Comparison of ENCODE assay signal across 15 cellular contexts in genomic region chr11:60852639-60853468, GRCh38. TPM values are rescaled to one million over a fixed set of nuclear protein-coding genes. Genes with fewer than 3 reads are reported as not detected.
DNase-seq lines count a peak whose midpoint lies in the region; ATAC-seq and TF ChIP-seq lines count a peak whose summit lies in the region.
"Had no signal": no experiment of that assay in that cellular context is flagged by ENCODE, and none has a peak within 500 bp of the region (broad histone marks: within the 10 kb centered on the region; RNA-seq: fewer than 3 reads in every experiment).

No MANE protein-coding gene starts in this region.

- H3K36me3 ChIP-seq in ES-I3 (ENCODE audit: insufficient read depth, low read length), result peaks cover 5% of the 10 kb centered on the region; the same call in 1 of the 2 replicates
- peaks cover 20% of the 10 kb centered on the region for H3K36me3 ChIP-seq in ectodermal cell (ENCODE audit: control insufficient read depth, insufficient read depth, low read length)
- H3K36me3 ChIP-seq in mucosa of rectum (ENCODE audit: control insufficient read depth in 2 of 2, insufficient read depth in 2 of 2, low read length in 2 of 2), result peaks cover 18 to 30% of the 10 kb centered on the region in 2 donors

- H3K9me3 ChIP-seq in ES-I3 (ENCODE audit: control insufficient read depth, insufficient read depth, low read length), result no peaks in the 10 kb centered on the region
- H3K9me3 ChIP-seq in ectodermal cell (ENCODE audit: control insufficient read depth, low read length), result no peaks in the 10 kb centered on the region
- H3K9me3 ChIP-seq in mucosa of rectum (ENCODE audit: control insufficient read depth in 2 of 2, low read length in 2 of 2), result no peaks in the 10 kb centered on the region

- H3K9ac ChIP-seq in ES-I3 (ENCODE audit: low read depth, low read length) (peak overlapping the region; percentile 30; the same call in 1 of the 2 replicates), mucosa of rectum (ENCODE audit: low read depth in 1 of 2, low read length in 2 of 2) (peak overlapping the region in 1 of 2 donors; percentile 59)
- H3K9ac ChIP-seq: GM23248 had no signal

- no peak overlapping the region for H3K27ac ChIP-seq in ectodermal cell (ENCODE audit: insufficient read depth, low read depth, low read length, poor library complexity, severe bottlenecking)
- peak overlapping the region; percentile 58 to 79 for H3K27ac ChIP-seq in mucosa of rectum (ENCODE audit: low read depth in 2 of 2, low read length in 2 of 2)
- H3K27ac ChIP-seq: GM23248 had no signal

- H3K4me1 ChIP-seq in ES-I3 (ENCODE audit: insufficient read depth, low read length) (peaks cover 6% of the 10 kb centered on the region), ectodermal cell (ENCODE audit: control insufficient read depth, insufficient read depth, low read length) (peaks cover 11% of the 10 kb centered on the region), mucosa of rectum (ENCODE audit: control insufficient read depth in 2 of 2, insufficient read depth in 2 of 2, low read length in 2 of 2) (peaks cover 10 to 24% of the 10 kb centered on the region in 2 donors)

- POLR2A ChIA-PET in GM10248 (lab: Yijun Ruan, JAX), result no interaction called here

- CTCF ChIA-PET in GM10248 (lab: Yijun Ruan, JAX), result interaction anchor here (0.9 kb wide), 1 partner anchor 22 kb away, joined by 3 read pairs; no protein-coding TSS in a partner anchor

- peak overlapping the region; percentile 16 for H3K4me3 ChIP-seq in ectodermal cell (ENCODE audit: insufficient read depth, low read depth, low read length)
- H3K4me3 ChIP-seq in mucosa of rectum (ENCODE audit: low read length in 2 of 2), result peak overlapping the region; percentile 60 to 65
- H3K4me3 ChIP-seq: GM23248 had no signal

- DNase-seq in GM10248 (ENCODE audit: extremely low spot score) (no peak), ureter (ENCODE audit: low spot score) (no peak)
- DNase-seq: activated CD4-positive, alpha-beta memory T cell treated with anti-CD3 and anti-CD28 coated beads, Interleukin-2, amount 10 ng/mL, durations not matched to agents 7 days and 5 days; anterior cingulate cortex; GM23248; KG1; NCI-H1417 treated with DMSO at 0.1 percent for 48 hours; NCI-H446 had no signal

- WGBS in ectodermal cell, 2 experiments, result 68 to 70% methylated on average over 87 of the region's 87 CpGs

- ATAC-seq in HG02970 (IDR thresholded peaks at IDR 0.05; ENCODE audit: low FRiP score, unreplicated experiment), result no peak
- ATAC-seq: activated T-helper 17 cell treated with anti-CD3 and anti-CD28 coated beads, Interleukin-2, amount 50 U/mL, for 72 hours had no signal

- TF ChIP-seq CTCF in GM10248 (IDR thresholded peaks at IDR 0.05; ENCODE audit: control extremely low read depth, extremely low read depth, low read depth, missing control alignments), result no peak

- H3K27me3 ChIP-seq in ectodermal cell (ENCODE audit: control insufficient read depth, insufficient read depth, low read length, poor library complexity, severe bottlenecking), result peaks cover 26% of the 10 kb centered on the region
- H3K27me3 ChIP-seq in mucosa of rectum (ENCODE audit: control insufficient read depth in 2 of 2, insufficient read depth in 2 of 2, low read length in 2 of 2), result no peaks in the 10 kb centered on the region

RNA-seq across cellular contexts. Expression of gene PTGDR2, which starts 2.9 kb away (rescaled TPM):
- 0.26 TPM for polyA plus RNA-seq in ectodermal cell (2013, experiment 1 of 4)
- polyA plus RNA-seq in ectodermal cell (2013, experiment 2 of 4), result 0.18 TPM
- polyA plus RNA-seq in ectodermal cell (2013, experiment 3 of 4), result 0.27 TPM
- 0.16 TPM for polyA plus RNA-seq in ectodermal cell (2013, experiment 4 of 4)
- total RNA-seq in ureter, result 0.13 TPM
- total RNA-seq: GM23248 had no signal

RNA-seq across cellular contexts. Expression of gene CCDC86, which starts 10.9 kb away (rescaled TPM):
- 31.4 TPM for polyA plus RNA-seq in ectodermal cell (2013, experiment 1 of 4)
- polyA plus RNA-seq in ectodermal cell (2013, experiment 2 of 4), result 31.8 TPM
- 24.8 TPM for polyA plus RNA-seq in ectodermal cell (2013, experiment 3 of 4)
- 24.3 TPM for polyA plus RNA-seq in ectodermal cell (2013, experiment 4 of 4)
- 33.4 TPM for total RNA-seq in ureter

RNA-seq across cellular contexts. Expression of gene ZP1, which starts 14.5 kb away (rescaled TPM):
- not detected for polyA plus RNA-seq in ectodermal cell (2013, experiment 1 of 4)
- polyA plus RNA-seq in ectodermal cell (2013, experiment 2 of 4), result not detected
- polyA plus RNA-seq in ectodermal cell (2013, experiment 3 of 4), result not detected
- not detected for polyA plus RNA-seq in ectodermal cell (2013, experiment 4 of 4)
- not detected for total RNA-seq in ureter
- total RNA-seq: fibroblast of lung, osteocyte had no signal

RNA-seq across cellular contexts. Expression of gene PRPF19, which starts 53.5 kb away (rescaled TPM):
- polyA plus RNA-seq in ectodermal cell (2013, experiment 1 of 4), result 157 TPM
- polyA plus RNA-seq in ectodermal cell (2013, experiment 2 of 4), result 146 TPM
- 98.1 TPM for polyA plus RNA-seq in ectodermal cell (2013, experiment 3 of 4)
- 104 TPM for polyA plus RNA-seq in ectodermal cell (2013, experiment 4 of 4)
- 113 TPM for total RNA-seq in ureter
